15 cellular contexts compared by ENCODE assay signal in genomic region chr17:58091024-58091567, GRCh38. TPM values are rescaled to one million over a fixed set of nuclear protein-coding genes. Genes with fewer than 3 reads are reported as not detected.
"Had no signal": no experiment of that assay in that cellular context is flagged by ENCODE, and none has a peak within 500 bp of the region (broad histone marks: within the 10 kb centered on the region; RNA-seq: fewer than 3 reads in every experiment).

No MANE protein-coding gene starts in this region.

- H3K4me3 Mint-ChIP-seq: activated CD4-positive, alpha-beta memory T cell treated with anti-CD3 and anti-CD28 coated beads, Interleukin-2, amount 10 ng/mL, durations not matched to agents 7 days and 5 days; activated naive CD4-positive, alpha-beta T cell treated with anti-CD3 and anti-CD28 coated beads, Interleukin-2, amount 10 ng/mL, durations not matched to agents 7 days and 5 days; T-helper 1 cell treated with Interleukin-12 subunit alpha and Interleukin-12 subunit beta and Interleukin-4 antibody, amounts not matched to agents 30 μg/mL and 1 μg/mL, for 36 hours had no signal

- H3K27ac ChIP-seq: epithelial cell of prostate, skin epidermis, transverse colon, vagina, WERI-Rb-1 had no signal

- H3K9me3 Mint-ChIP-seq: activated CD4-positive, alpha-beta memory T cell treated with anti-CD3 and anti-CD28 coated beads, Interleukin-2, amount 10 ng/mL, durations not matched to agents 7 days and 5 days; activated naive CD4-positive, alpha-beta T cell treated with anti-CD3 and anti-CD28 coated beads, Interleukin-2, amount 10 ng/mL, durations not matched to agents 7 days and 5 days; brain; T-helper 1 cell treated with Interleukin-12 subunit alpha and Interleukin-12 subunit beta and Interleukin-4 antibody, amounts not matched to agents 30 μg/mL and 1 μg/mL, for 36 hours had no signal

- H3K27ac Mint-ChIP-seq: activated CD4-positive, alpha-beta memory T cell treated with anti-CD3 and anti-CD28 coated beads, Interleukin-2, amount 10 ng/mL, durations not matched to agents 7 days and 5 days; T-helper 1 cell treated with Interleukin-12 subunit alpha and Interleukin-12 subunit beta and Interleukin-4 antibody, amounts not matched to agents 30 μg/mL and 1 μg/mL, for 36 hours had no signal

- H3K9me3 ChIP-seq: transverse colon, vagina had no signal

- FAIRE-seq: frontal cortex had no signal

- H3K27me3 ChIP-seq: transverse colon, vagina had no signal

- H3K4me3 ChIP-seq: skin epidermis, transverse colon, vagina had no signal

- ATAC-seq: stimulated activated naive CD8-positive, alpha-beta T cell treated with anti-CD3 and anti-CD28 coated beads, Interleukin-15, Interleukin-2, amounts not matched to agents 100 U/mL and 50 U/mL, for 24 hours had no signal

- DNase-seq: activated CD4-positive, alpha-beta memory T cell treated with anti-CD3 and anti-CD28 coated beads, Interleukin-2, amount 10 ng/mL, durations not matched to agents 7 days and 5 days; activated naive CD4-positive, alpha-beta T cell treated with anti-CD3 and anti-CD28 coated beads, Interleukin-2, amount 10 ng/mL, durations not matched to agents 7 days and 5 days; head of caudate nucleus; stimulated activated CD4-positive, alpha-beta T cell treated with anti-CD3 and anti-CD28 coated beads, Interleukin-15, amount 100 ng/mL, for 24 hours; stimulated activated CD4-positive, alpha-beta T cell treated with anti-CD3 and anti-CD28 coated beads, Interleukin-4, amount 100 ng/mL, for 1 hour; stimulated activated naive CD8-positive, alpha-beta T cell treated with anti-CD3 and anti-CD28 coated beads, Interleukin-15, Interleukin-2, amounts not matched to agents 100 U/mL and 50 U/mL, for 24 hours; transverse colon; WERI-Rb-1 had no signal

- H3K27me3 Mint-ChIP-seq: activated CD4-positive, alpha-beta memory T cell treated with anti-CD3 and anti-CD28 coated beads, Interleukin-2, amount 10 ng/mL, durations not matched to agents 7 days and 5 days; activated naive CD4-positive, alpha-beta T cell treated with anti-CD3 and anti-CD28 coated beads, Interleukin-2, amount 10 ng/mL, durations not matched to agents 7 days and 5 days had no signal

RNA-seq across cellular contexts. Expression of gene OR4D1, which starts 57.1 kb away (rescaled TPM):
- total RNA-seq: posterior vena cava, transverse colon, vagina had no signal
